In genomic region chr3:128548011-128548410, GRCh38 we compare ENCODE assay signal across 24 cellular contexts. TPM values are rescaled to one million over a fixed set of nuclear protein-coding genes. Genes with fewer than 3 reads are reported as not detected.
A peak's percentile ranks its signal among the peaks of the same experiment; 100 is the strongest.
DNase-seq lines count a peak whose midpoint lies in the region; ATAC-seq and TF ChIP-seq lines count a peak whose summit lies in the region.
"Had no signal": no experiment of that assay in that cellular context is flagged by ENCODE, and none has a peak within 500 bp of the region (broad histone marks: within the 10 kb centered on the region; RNA-seq: fewer than 3 reads in every experiment).

No MANE protein-coding gene starts in this region.

- H3K27ac Mint-ChIP-seq in endodermal cell (peak overlapping the region; percentile 66), nephron (peak overlapping the region; percentile 99 to 100 (median 99))
- H3K27ac Mint-ChIP-seq: activated CD4-positive, alpha-beta T cell treated with anti-CD3 and anti-CD28 coated beads for 36 hours; activated CD8-positive, alpha-beta T cell treated with anti-CD3 and anti-CD28 coated beads, Interleukin-2, amount 10 ng/mL, durations not matched to agents 7 days and 5 days; activated naive CD8-positive, alpha-beta T cell treated with anti-CD3 and anti-CD28 coated beads, Interleukin-2, amount 10 ng/mL, durations not matched to agents 7 days and 5 days; stimulated activated naive B cell treated with anti-CD40 and anti-IgM and Interleukin-4, amounts not matched to agents 10 μg/mL and 1 μg/mL and 100 μg/mL, for 72 hours; T-helper 2 cell treated with Interferon-gamma antibody and Interleukin-4, amounts not matched to agents 5 μg/mL and 100 μg/mL, for 36 hours had no signal

- H3K36me3 Mint-ChIP-seq in endodermal cell (ENCODE audit: low read depth), result no peaks in the 10 kb centered on the region
- peaks cover 4% of the 10 kb centered on the region for H3K36me3 Mint-ChIP-seq in nephron (ENCODE audit: low read depth)
- H3K36me3 Mint-ChIP-seq: activated naive CD8-positive, alpha-beta T cell treated with anti-CD3 and anti-CD28 coated beads, Interleukin-2, amount 10 ng/mL, durations not matched to agents 7 days and 5 days; stimulated activated naive B cell treated with anti-CD40 and anti-IgM and Interleukin-4, amounts not matched to agents 10 μg/mL and 1 μg/mL and 100 μg/mL, for 72 hours had no signal

- intact Hi-C loops in left ventricle myocardium superior (cut with micrococcal nuclease), result no loop called here

- peak; percentile 15 for DNase-seq in activated CD8-positive, alpha-beta memory T cell treated with anti-CD3 and anti-CD28 coated beads for 24 hours
- DNase-seq in activated CD8-positive, alpha-beta memory T cell treated with anti-CD3 and anti-CD28 coated beads, Interleukin-2, amount 50 U/mL, for 4 hours, result no peak
- no peak for DNase-seq in endodermal cell
- no peak for DNase-seq in dedifferentiated amniotic fluid mesenchymal stem cell (ENCODE audit: extremely low spot score)
- DNase-seq in left ventricle myocardium superior, result no peak
- DNase-seq: activated CD4-positive, alpha-beta T cell treated with anti-CD3 and anti-CD28 coated beads for 36 hours; activated CD8-positive, alpha-beta T cell treated with anti-CD3 and anti-CD28 coated beads, Interleukin-2, amount 10 ng/mL, durations not matched to agents 7 days and 5 days; activated gamma-delta T cell; activated naive CD8-positive, alpha-beta T cell treated with anti-CD3 and anti-CD28 coated beads, Interleukin-2, amount 10 ng/mL, durations not matched to agents 7 days and 5 days; central memory CD4-positive, alpha-beta T cell; DMS153; mucosa of descending colon; NCI-H1417 treated with DMSO at 0.1 percent for 48 hours; NCI-H2081; NCI-H446 treated with DMSO at 0.1 percent for 48 hours; stimulated activated CD4-positive, alpha-beta T cell treated with anti-CD3 and anti-CD28 coated beads, Interleukin-15, amount 100 ng/mL, for 24 hours; stimulated activated naive B cell treated with anti-CD40 and anti-IgM and Interleukin-4, amounts not matched to agents 10 μg/mL and 1 μg/mL and 100 μg/mL, for 72 hours had no signal

- TF ChIP-seq CTCF in endodermal cell (conservative IDR thresholded peaks at IDR 0.05) (no peak), nephron (IDR thresholded peaks at IDR 0.05; ENCODE audit: unreplicated experiment in 3 of 3) (no peak)

- H3K9me3 Mint-ChIP-seq in endodermal cell (peaks cover 9% of the 10 kb centered on the region), nephron (peaks cover 11% of the 10 kb centered on the region)
- H3K9me3 Mint-ChIP-seq: activated naive CD8-positive, alpha-beta T cell treated with anti-CD3 and anti-CD28 coated beads, Interleukin-2, amount 10 ng/mL, durations not matched to agents 7 days and 5 days had no signal

- H3K27me3 ChIP-seq in endodermal cell (ENCODE audit: control insufficient read depth, insufficient read depth, low read length, poor library complexity, severe bottlenecking), result no peaks in the 10 kb centered on the region
- H3K27me3 ChIP-seq: BE2C had no signal

- H3K9ac ChIP-seq in endodermal cell (ENCODE audit: extremely low read depth, low read length, poor library complexity, severe bottlenecking), result no peak overlapping the region

- no peak overlapping the region for H3K4me3 Mint-ChIP-seq in endodermal cell
- H3K4me3 Mint-ChIP-seq in nephron, result no peak overlapping the region
- H3K4me3 Mint-ChIP-seq: activated CD4-positive, alpha-beta T cell treated with anti-CD3 and anti-CD28 coated beads for 36 hours; activated CD8-positive, alpha-beta T cell treated with anti-CD3 and anti-CD28 coated beads, Interleukin-2, amount 10 ng/mL, durations not matched to agents 7 days and 5 days; activated naive CD8-positive, alpha-beta T cell treated with anti-CD3 and anti-CD28 coated beads, Interleukin-2, amount 10 ng/mL, durations not matched to agents 7 days and 5 days; neural crest cell; stimulated activated naive B cell treated with anti-CD40 and anti-IgM and Interleukin-4, amounts not matched to agents 10 μg/mL and 1 μg/mL and 100 μg/mL, for 72 hours; T-helper 2 cell treated with Interferon-gamma antibody and Interleukin-4, amounts not matched to agents 5 μg/mL and 100 μg/mL, for 36 hours had no signal

- H3K36me3 ChIP-seq in endodermal cell (ENCODE audit: control insufficient read depth, insufficient read depth, low read length), result no peaks in the 10 kb centered on the region
- H3K36me3 ChIP-seq: BE2C, suprapubic skin had no signal

- ATAC-seq in GM18511 (IDR thresholded peaks at IDR 0.05; ENCODE audit: unreplicated experiment) (no peak), left ventricle myocardium superior (no peak), GM21786 (IDR thresholded peaks at IDR 0.05; ENCODE audit: unreplicated experiment) (no peak)
- ATAC-seq: activated CD8-positive, alpha-beta T cell treated with anti-CD3 and anti-CD28 coated beads, Interleukin-2, amount 10 ng/mL, durations not matched to agents 7 days and 5 days; mucosa of descending colon; stimulated activated naive B cell treated with anti-CD40 and anti-IgM and Interleukin-4, amounts not matched to agents 10 μg/mL and 1 μg/mL and 100 μg/mL, for 72 hours had no signal

- peaks cover 13% of the 10 kb centered on the region for H3K4me1 Mint-ChIP-seq in endodermal cell
- H3K4me1 Mint-ChIP-seq in nephron, result peaks cover 52% of the 10 kb centered on the region
- H3K4me1 Mint-ChIP-seq: activated CD4-positive, alpha-beta T cell treated with anti-CD3 and anti-CD28 coated beads for 36 hours; stimulated activated naive B cell treated with anti-CD40 and anti-IgM and Interleukin-4, amounts not matched to agents 10 μg/mL and 1 μg/mL and 100 μg/mL, for 72 hours had no signal

- H3K27me3 Mint-ChIP-seq in endodermal cell (ENCODE audit: insufficient read depth) (peaks cover 18% of the 10 kb centered on the region), nephron (ENCODE audit: low read depth) (peaks cover 15% of the 10 kb centered on the region)

- no peaks in the 10 kb centered on the region for H3K4me1 ChIP-seq in endodermal cell (ENCODE audit: control insufficient read depth, insufficient read depth, low read length)
- H3K4me1 ChIP-seq: suprapubic skin had no signal

- peaks cover 6% of the 10 kb centered on the region for H3K9me3 ChIP-seq in endodermal cell (ENCODE audit: control insufficient read depth, low read length)
- H3K9me3 ChIP-seq: BE2C, suprapubic skin had no signal

- no peak overlapping the region for H3K4me3 ChIP-seq in endodermal cell (ENCODE audit: low read length)
- H3K4me3 ChIP-seq: mucosa of descending colon, suprapubic skin had no signal

- no peak overlapping the region for H3K27ac ChIP-seq in endodermal cell (ENCODE audit: low read depth, low read length)
- H3K27ac ChIP-seq: suprapubic skin had no signal

RNA-seq across cellular contexts. Expression of gene GATA2, which starts 55.0 kb away (rescaled TPM):
- total RNA-seq in endodermal cell (1 to 10 TPM; 1.2 to 1.6 TPM), left ventricle myocardium superior (8.0 TPM)
- polyA plus RNA-seq in endodermal cell (2013, experiment 1 of 2), result 4.4 TPM
- polyA plus RNA-seq in endodermal cell (2013, experiment 2 of 2), result 3.9 TPM
- total RNA-seq: activated CD8-positive, alpha-beta T cell treated with anti-CD3 and anti-CD28 coated beads, Interleukin-2, amount 10 ng/mL, durations not matched to agents 7 days and 5 days; activated naive CD8-positive, alpha-beta T cell treated with anti-CD3 and anti-CD28 coated beads, Interleukin-2, amount 10 ng/mL, durations not matched to agents 7 days and 5 days had no signal
